2 cellular contexts compared by ENCODE assay signal in the genomic region with DNA sequence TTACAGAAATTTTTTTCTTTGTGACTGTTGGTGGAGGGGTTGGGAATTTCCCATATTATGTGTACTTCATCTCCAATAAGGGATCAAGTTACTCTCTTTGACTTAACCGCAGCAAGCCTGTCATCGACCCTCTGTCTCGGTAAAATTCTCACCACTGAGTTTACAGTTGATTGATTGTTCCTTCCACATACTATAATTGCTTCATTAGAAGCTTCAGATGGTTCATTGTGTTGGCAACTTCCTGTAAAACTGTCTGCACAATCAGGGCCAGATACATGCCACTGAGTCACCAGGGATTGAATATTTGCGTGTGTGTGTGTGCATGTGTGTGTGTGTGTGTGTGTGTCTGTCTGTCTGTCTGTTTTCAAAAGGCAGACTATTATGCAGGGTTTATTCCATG.
TF ChIP-seq lines count a peak whose summit lies in the region.

No MANE protein-coding gene starts in this region.

TF ChIP-seq in IMR-90, 13 proteins besides CTCF, POLR2A, EP300 and RAD21 (continued from another document):
- TF ChIP-seq FOS (IDR thresholded peaks at IDR 0.05; ENCODE audit: low read depth, low read length) (no peak), CHD1 (IDR thresholded peaks at IDR 0.05; ENCODE audit: low read depth, low read length) (no peak), NFE2L2 (IDR thresholded peaks at IDR 0.05; ENCODE audit: low read depth, low read length) (no peak), RFX5 (IDR thresholded peaks at IDR 0.05; ENCODE audit: low read depth, low read length) (no peak), MXI1 (IDR thresholded peaks at IDR 0.05; ENCODE audit: borderline replicate concordance, low read depth, low read length) (no peak)
- TF ChIP-seq, protein P1, sequence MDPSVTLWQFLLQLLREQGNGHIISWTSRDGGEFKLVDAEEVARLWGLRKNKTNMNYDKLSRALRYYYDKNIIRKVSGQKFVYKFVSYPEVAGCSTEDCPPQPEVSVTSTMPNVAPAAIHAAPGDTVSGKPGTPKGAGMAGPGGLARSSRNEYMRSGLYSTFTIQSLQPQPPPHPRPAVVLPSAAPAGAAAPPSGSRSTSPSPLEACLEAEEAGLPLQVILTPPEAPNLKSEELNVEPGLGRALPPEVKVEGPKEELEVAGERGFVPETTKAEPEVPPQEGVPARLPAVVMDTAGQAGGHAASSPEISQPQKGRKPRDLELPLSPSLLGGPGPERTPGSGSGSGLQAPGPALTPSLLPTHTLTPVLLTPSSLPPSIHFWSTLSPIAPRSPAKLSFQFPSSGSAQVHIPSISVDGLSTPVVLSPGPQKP (IDR thresholded peaks at IDR 0.05; ENCODE audit: borderline replicate concordance, low read depth, low read length) = no peak

TF ChIP-seq in SK-N-SH, 30 proteins besides CTCF, POLR2A, EP300 and RAD21 (continued from another document):
- TF ChIP-seq CHD2 (IDR thresholded peaks at IDR 0.05; ENCODE audit: low read length, partially characterized antibody) = no peak
- TF ChIP-seq, protein P2, sequence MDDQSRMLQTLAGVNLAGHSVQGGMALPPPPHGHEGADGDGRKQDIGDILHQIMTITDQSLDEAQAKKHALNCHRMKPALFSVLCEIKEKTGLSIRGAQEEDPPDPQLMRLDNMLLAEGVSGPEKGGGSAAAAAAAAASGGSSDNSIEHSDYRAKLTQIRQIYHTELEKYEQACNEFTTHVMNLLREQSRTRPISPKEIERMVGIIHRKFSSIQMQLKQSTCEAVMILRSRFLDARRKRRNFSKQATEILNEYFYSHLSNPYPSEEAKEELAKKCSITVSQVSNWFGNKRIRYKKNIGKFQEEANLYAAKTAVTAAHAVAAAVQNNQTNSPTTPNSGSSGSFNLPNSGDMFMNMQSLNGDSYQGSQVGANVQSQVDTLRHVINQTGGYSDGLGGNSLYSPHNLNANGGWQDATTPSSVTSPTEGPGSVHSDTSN (IDR thresholded peaks at IDR 0.05) = peak; percentile 7; the same call in 1 of the 2 replicates
